26 cellular contexts compared by ENCODE assay signal in the genomic region with DNA sequence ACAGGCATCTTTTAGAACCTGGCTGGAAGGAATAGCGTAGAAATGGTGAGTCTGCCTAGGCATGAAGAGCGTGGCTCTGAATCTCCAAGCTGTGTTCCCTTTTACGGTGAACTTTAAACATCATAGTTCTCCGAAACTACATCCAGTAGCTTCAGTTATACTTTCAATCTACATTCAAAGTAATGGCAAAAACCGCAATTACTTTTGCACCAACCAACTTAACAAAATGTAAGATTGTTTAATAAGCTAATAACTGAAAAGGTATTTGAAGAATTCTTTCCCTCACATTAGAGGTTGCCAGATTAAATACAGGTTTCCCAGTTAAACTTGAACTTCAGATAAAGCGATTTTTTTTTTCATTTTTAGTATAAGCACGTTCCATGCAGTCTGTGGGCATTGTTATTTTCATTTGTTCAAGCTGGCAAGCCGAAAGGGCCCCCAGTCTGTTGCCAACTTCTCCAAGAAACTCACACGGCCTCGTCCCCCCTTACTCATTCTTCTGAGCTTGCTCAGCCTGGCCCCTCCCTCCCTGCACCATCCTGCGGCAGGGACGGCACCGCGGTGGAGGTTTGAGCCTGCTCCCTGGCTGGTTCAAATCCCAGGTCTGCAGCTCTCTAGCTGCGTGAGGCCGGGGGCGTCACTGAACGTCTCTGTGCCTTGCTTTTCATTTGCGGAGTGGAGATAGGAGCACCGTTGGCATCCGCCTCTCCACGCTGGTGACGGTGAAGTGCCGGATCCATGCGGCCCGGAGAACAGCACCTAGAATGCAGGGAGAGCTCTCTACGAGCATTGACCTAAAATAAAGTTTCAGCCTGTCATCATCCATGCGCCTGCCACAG. TPM values are rescaled to one million over a fixed set of nuclear protein-coding genes. Genes with fewer than 3 reads are reported as not detected.
"Had no signal": no experiment of that assay in that cellular context is flagged by ENCODE, and none has a peak within 500 bp of the region (broad histone marks: within the 10 kb centered on the region; RNA-seq: fewer than 3 reads in every experiment).

No MANE protein-coding gene starts in this region.

- H3K27me3 ChIP-seq: uterus had no signal

- H2AFZ ChIP-seq: parathyroid adenoma had no signal

- H3K9me3 ChIP-seq: breast epithelium, heart right ventricle, left ventricle myocardium inferior, tibial nerve, uterus had no signal

- H3K9ac ChIP-seq: parathyroid adenoma had no signal

- DNase-seq: activated CD4-positive, alpha-beta memory T cell treated with anti-CD3 and anti-CD28 coated beads, Interleukin-2, amount 10 ng/mL, durations not matched to agents 7 days and 5 days; activated CD4-positive, alpha-beta T cell treated with anti-CD3 and anti-CD28 coated beads, Interleukin-2, amount 10 ng/mL, durations not matched to agents 24 days and 14 days; activated gamma-delta T cell treated with Interleukin-2 at 50 U/mL for 16 hours; activated T-cell treated with anti-CD3 and anti-CD28 coated beads for 4 hours; anterior cingulate cortex; cortex of kidney; heart right ventricle; kidney glomerular epithelial cell; left ventricle myocardium inferior; mammary epithelial cell; stimulated activated CD4-positive, alpha-beta T cell treated with anti-CD3 and anti-CD28 coated beads, Interleukin-2, amount 100 ng/mL, for 24 hours; stimulated activated naive CD8-positive, alpha-beta T cell treated with anti-CD3 and anti-CD28 coated beads, Interleukin-15, amount 100 ng/mL, for 72 hours; uterus had no signal

- H3K27ac ChIP-seq: breast epithelium, epithelial cell of prostate, heart right ventricle, left ventricle myocardium inferior, parathyroid adenoma, skin epidermis, tibial nerve, uterus, VCaP had no signal

- H3K4me1 ChIP-seq: parathyroid adenoma, uterus had no signal

- H3K4me3 ChIP-seq: breast epithelium, heart right ventricle, left ventricle myocardium inferior, skin epidermis, tibial nerve, uterus had no signal

- H3K36me3 ChIP-seq: breast epithelium, heart right ventricle, left ventricle myocardium inferior, tibial nerve, uterus had no signal

- H3K79me2 ChIP-seq: parathyroid adenoma had no signal

- ATAC-seq: activated CD4-positive, CD25-positive, alpha-beta regulatory T cell treated with anti-CD3 and anti-CD28 coated beads, Interleukin-2, amount 50 U/mL, for 24 hours; heart right ventricle; right cardiac atrium; stimulated activated effector memory CD8-positive, alpha-beta T cell treated with anti-CD3 and anti-CD28 coated beads, Interleukin-12 subunit alpha, Interleukin-12 subunit beta, amount 100 ng/mL, for 72 hours; stimulated activated naive CD8-positive, alpha-beta T cell treated with anti-CD3 and anti-CD28 coated beads, Interleukin-15, amount 100 ng/mL, for 72 hours had no signal

RNA-seq across cellular contexts. Expression of a gene that starts 8.1 kb away (rescaled TPM):
- total RNA-seq: activated CD4-positive, alpha-beta memory T cell treated with anti-CD3 and anti-CD28 coated beads, Interleukin-2, amount 10 ng/mL, durations not matched to agents 7 days and 5 days; activated CD4-positive, alpha-beta T cell treated with anti-CD3 and anti-CD28 coated beads, Interleukin-2, amount 10 ng/mL, durations not matched to agents 24 days and 14 days; fibroblast of villous mesenchyme; mononuclear cell; T-helper 2 cell treated with Interferon-gamma antibody and Interleukin-4, amounts not matched to agents 100 ng/mL and 5 ng/mL, for 36 hours had no signal

RNA-seq across cellular contexts. Expression of a gene that starts 19.8 kb away (rescaled TPM):
- total RNA-seq: activated CD4-positive, alpha-beta memory T cell treated with anti-CD3 and anti-CD28 coated beads, Interleukin-2, amount 10 ng/mL, durations not matched to agents 7 days and 5 days; mononuclear cell; T-helper 2 cell treated with Interferon-gamma antibody and Interleukin-4, amounts not matched to agents 100 ng/mL and 5 ng/mL, for 36 hours had no signal

RNA-seq across cellular contexts. Expression of a gene that starts 48.2 kb away (rescaled TPM):
- total RNA-seq: activated CD4-positive, alpha-beta memory T cell treated with anti-CD3 and anti-CD28 coated beads, Interleukin-2, amount 10 ng/mL, durations not matched to agents 7 days and 5 days; activated CD4-positive, alpha-beta T cell treated with anti-CD3 and anti-CD28 coated beads, Interleukin-2, amount 10 ng/mL, durations not matched to agents 24 days and 14 days; mammary epithelial cell; myocyte; T-helper 2 cell treated with Interferon-gamma antibody and Interleukin-4, amounts not matched to agents 100 ng/mL and 5 ng/mL, for 36 hours had no signal
- polyA plus RNA-seq: mammary epithelial cell had no signal
